In the genomic region with DNA sequence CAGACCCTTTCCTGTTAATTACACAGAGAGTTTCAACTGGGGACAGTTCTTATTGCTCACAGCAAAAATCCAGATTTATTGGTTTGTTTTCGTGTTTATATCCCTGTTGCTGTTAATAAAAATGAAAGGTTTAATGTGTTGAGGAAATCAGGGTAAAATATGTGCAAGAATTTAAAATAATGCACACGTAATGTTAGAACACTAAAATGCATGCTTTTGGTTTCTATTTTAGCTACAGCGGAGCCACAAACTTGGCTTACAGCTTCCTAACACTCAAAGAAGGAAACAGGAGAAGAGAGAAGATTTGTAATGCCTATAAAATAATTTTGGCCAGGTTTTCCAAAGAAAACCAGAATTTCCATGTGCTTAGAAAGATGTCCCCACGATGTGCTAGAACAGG, we compare ENCODE assay signal across 11 cellular contexts.
DNase-seq lines count a peak whose midpoint lies in the region; ATAC-seq and TF ChIP-seq lines count a peak whose summit lies in the region.
"Had no signal": no experiment of that assay in that cellular context is flagged by ENCODE, and none has a peak within 500 bp of the region (broad histone marks: within the 10 kb centered on the region; RNA-seq: fewer than 3 reads in every experiment).

No MANE protein-coding gene starts in this region.

- no peak for TF ChIP-seq CTCF in HFFc6 (IDR thresholded peaks at IDR 0.05)

- peaks cover 0 to 3% (median 0%) of the 10 kb centered on the region in 7 donors for H3K9me3 Mint-ChIP-seq in CD4-positive, CD25-positive, alpha-beta regulatory T cell
- no peaks in the 10 kb centered on the region for H3K9me3 Mint-ChIP-seq in HFFc6
- H3K9me3 Mint-ChIP-seq in naive thymus-derived CD4-positive, alpha-beta T cell, result peaks cover 0 to 1% (median 0%) of the 10 kb centered on the region in 11 donors
- H3K9me3 Mint-ChIP-seq: neural crest cell had no signal

- H3K4me1 Mint-ChIP-seq in CD4-positive, CD25-positive, alpha-beta regulatory T cell, result peaks cover 5 to 7% (median 5%) of the 10 kb centered on the region in 4 donors
- peaks cover 46% of the 10 kb centered on the region for H3K4me1 Mint-ChIP-seq in HFFc6 (ENCODE audit: low read depth)
- H3K4me1 Mint-ChIP-seq in naive thymus-derived CD4-positive, alpha-beta T cell, result peaks cover 0 to 25% (median 8%) of the 10 kb centered on the region in 7 donors
- H3K4me1 Mint-ChIP-seq: neural crest cell had no signal

- peak overlapping the region; percentile 43 for H3K4me3 ChIP-seq in CD4-positive, CD25-positive, alpha-beta regulatory T cell (ENCODE audit: low read depth, low read length)
- peak overlapping the region; percentile 29 for H3K4me3 ChIP-seq in naive thymus-derived CD4-positive, alpha-beta T cell (ENCODE audit: low read length)

- H3K4me3 Mint-ChIP-seq in CD4-positive, CD25-positive, alpha-beta regulatory T cell, result peak overlapping the region in 2 of 4 donors; percentile 4 to 45
- peak overlapping the region; percentile 75 for H3K4me3 Mint-ChIP-seq in HFFc6
- peak overlapping the region; percentile 29 to 81 (median 61) for H3K4me3 Mint-ChIP-seq in naive thymus-derived CD4-positive, alpha-beta T cell
- H3K4me3 Mint-ChIP-seq: neural crest cell had no signal

- CTCF ChIA-PET in naive thymus-derived CD4-positive, alpha-beta T cell (lab: Charles Lee), result no interaction called here

- no peaks in the 10 kb centered on the region for H3K36me3 Mint-ChIP-seq in CD4-positive, CD25-positive, alpha-beta regulatory T cell
- H3K36me3 Mint-ChIP-seq in HFFc6 (ENCODE audit: low read depth), result no peaks in the 10 kb centered on the region
- no peaks in the 10 kb centered on the region for H3K36me3 Mint-ChIP-seq in naive thymus-derived CD4-positive, alpha-beta T cell

- no peak for ATAC-seq in CD4-positive, CD25-positive, alpha-beta regulatory T cell (ENCODE audit: low read depth in 2 of 2)
- no peak for ATAC-seq in naive thymus-derived CD4-positive, alpha-beta T cell
- no peak for ATAC-seq in GM21786 (IDR thresholded peaks at IDR 0.05; ENCODE audit: unreplicated experiment)
- ATAC-seq: Right ventricle myocardium inferior had no signal

- DNase-seq in CD4-positive, CD25-positive, alpha-beta regulatory T cell, result no peak
- DNase-seq in HFFc6 (no peak), amniotic epithelial cell (ENCODE audit: low read depth) (peak; percentile 57), inferior parietal cortex (ENCODE audit: extremely low spot score) (no peak), HuH-7 (ENCODE audit: low spot score) (no peak), hypothalamus (lab: John Stamatoyannopoulos, UW) (no peak)
- no peak for DNase-seq in naive thymus-derived CD4-positive, alpha-beta T cell
- DNase-seq: NCI-H1930 had no signal

- peaks cover 9% of the 10 kb centered on the region for H3K27me3 ChIP-seq in CD4-positive, CD25-positive, alpha-beta regulatory T cell (ENCODE audit: control insufficient read depth, insufficient read depth, low read length)
- no peaks in the 10 kb centered on the region for H3K27me3 ChIP-seq in naive thymus-derived CD4-positive, alpha-beta T cell (ENCODE audit: control insufficient read depth in 2 of 2, insufficient read depth in 2 of 2, low read length in 2 of 2)

- H3K36me3 ChIP-seq in CD4-positive, CD25-positive, alpha-beta regulatory T cell (ENCODE audit: control insufficient read depth, insufficient read depth, low read length), result no peaks in the 10 kb centered on the region
- no peaks in the 10 kb centered on the region for H3K36me3 ChIP-seq in naive thymus-derived CD4-positive, alpha-beta T cell (ENCODE audit: control insufficient read depth in 2 of 3, insufficient read depth in 3 of 3, low read length in 3 of 3)

- no peak overlapping the region for H3K27ac ChIP-seq in CD4-positive, CD25-positive, alpha-beta regulatory T cell (ENCODE audit: insufficient read depth, low read length, poor library complexity, severe bottlenecking)
- no peak overlapping the region for H3K27ac ChIP-seq in naive thymus-derived CD4-positive, alpha-beta T cell (ENCODE audit: low read depth, low read length)

- peaks cover 3% of the 10 kb centered on the region for H3K4me1 ChIP-seq in CD4-positive, CD25-positive, alpha-beta regulatory T cell (ENCODE audit: control insufficient read depth, insufficient read depth, low read length, poor library complexity, severe bottlenecking)
- H3K4me1 ChIP-seq in naive thymus-derived CD4-positive, alpha-beta T cell (ENCODE audit: control insufficient read depth in 2 of 2, insufficient read depth in 2 of 2, low read length in 2 of 2), result no peaks in the 10 kb centered on the region

- H3K27me3 Mint-ChIP-seq in CD4-positive, CD25-positive, alpha-beta regulatory T cell, result peaks cover 45% of the 10 kb centered on the region
- peaks cover 3% of the 10 kb centered on the region; the same call in 1 of the 2 replicates for H3K27me3 Mint-ChIP-seq in HFFc6 (ENCODE audit: insufficient read depth)
- peaks cover 14 to 42% (median 20%) of the 10 kb centered on the region in 5 donors for H3K27me3 Mint-ChIP-seq in naive thymus-derived CD4-positive, alpha-beta T cell

- no peak overlapping the region for H3K27ac Mint-ChIP-seq in CD4-positive, CD25-positive, alpha-beta regulatory T cell
- H3K27ac Mint-ChIP-seq in HFFc6, result peak overlapping the region; percentile 72
- peak overlapping the region in 3 of 9 donors; percentile 30 to 56 (median 38) for H3K27ac Mint-ChIP-seq in naive thymus-derived CD4-positive, alpha-beta T cell

- POLR2A ChIA-PET in naive thymus-derived CD4-positive, alpha-beta T cell (lab: Charles Lee), result no interaction called here

- no peaks in the 10 kb centered on the region for H3K9me3 ChIP-seq in CD4-positive, CD25-positive, alpha-beta regulatory T cell (ENCODE audit: control insufficient read depth in 2 of 2, low read length in 2 of 2)
- no peaks in the 10 kb centered on the region for H3K9me3 ChIP-seq in naive thymus-derived CD4-positive, alpha-beta T cell (ENCODE audit: control insufficient read depth in 2 of 3, low read length in 3 of 3)

- intact Hi-C loops in naive thymus-derived CD4-positive, alpha-beta T cell (cut with micrococcal nuclease), result no loop called here
